18 cellular contexts compared by ENCODE assay signal in the genomic region with DNA sequence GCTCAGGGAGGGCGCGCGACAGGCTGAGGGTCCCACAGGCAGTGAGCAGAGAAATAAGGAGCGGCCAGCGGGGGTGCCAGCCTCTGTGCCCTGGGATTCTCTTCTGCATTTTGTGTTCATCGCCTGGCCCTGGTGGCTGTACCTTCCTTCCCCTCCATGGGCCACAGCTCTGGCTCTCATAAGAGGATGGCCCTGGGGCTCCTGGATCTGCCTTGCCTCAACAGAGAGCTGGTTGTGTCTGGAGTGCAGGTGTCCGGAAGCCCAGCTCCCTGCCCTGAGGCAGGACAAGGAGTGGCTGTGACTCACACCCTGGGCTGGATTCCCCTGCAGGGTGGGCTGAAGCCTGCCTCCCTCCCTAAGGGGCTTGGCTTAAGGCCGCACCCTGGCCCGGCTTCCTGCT. TPM values are rescaled to one million over a fixed set of nuclear protein-coding genes. Genes with fewer than 3 reads are reported as not detected.
DNase-seq lines count a peak whose midpoint lies in the region; ATAC-seq and TF ChIP-seq lines count a peak whose summit lies in the region.
"Had no signal": no experiment of that assay in that cellular context is flagged by ENCODE, and none has a peak within 500 bp of the region (broad histone marks: within the 10 kb centered on the region; RNA-seq: fewer than 3 reads in every experiment).

No MANE protein-coding gene starts in this region.

- no peaks in the 10 kb centered on the region for H3K36me3 Mint-ChIP-seq in HFFc6 (ENCODE audit: low read depth)

- TF ChIP-seq CTCF in mucosa of descending colon (IDR thresholded peaks at IDR 0.05) = no peak
- TF ChIP-seq CTCF in HFFc6 (IDR thresholded peaks at IDR 0.05) = no peak
- TF ChIP-seq CTCF in left lung (IDR thresholded peaks at IDR 0.05) = no peak

- no peaks in the 10 kb centered on the region for H3K4me1 Mint-ChIP-seq in HFFc6 (ENCODE audit: low read depth)

- ATAC-seq in mucosa of descending colon = peak; percentile 87
- ATAC-seq in HG03108 (IDR thresholded peaks at IDR 0.05; ENCODE audit: unreplicated experiment) = no peak
- no peak for ATAC-seq in left lung
- ATAC-seq: body of pancreas, gastroesophageal sphincter had no signal

- DNase-seq in Caki2 (ENCODE audit: low read depth) (peak; percentile 51), HuH-7.5 (ENCODE audit: low spot score) (peak; percentile 78), dermis blood vessel endothelial cell (peak; percentile 28), mucosa of descending colon (no peak), NCI-H146 (lab: John Stamatoyannopoulos, UW) (no peak), HFFc6 (no peak), left lung (no peak)
- DNase-seq: activated CD4-positive, alpha-beta T cell treated with anti-CD3 and anti-CD28 coated beads, Interleukin-2, amount 50 U/mL, for 4 hours; body of pancreas; effector memory CD4-positive, alpha-beta T cell; HCEC 1CT; MG63; NCI-H2029 treated with DMSO at 0.1 percent for 48 hours; stimulated activated CD4-positive, alpha-beta T cell treated with anti-CD3 and anti-CD28 coated beads, Interleukin-15, amount 100 ng/mL, for 24 hours; T1000 had no signal

- H3K27ac Mint-ChIP-seq in HFFc6 = no peak overlapping the region
- H3K27ac Mint-ChIP-seq: activated T-helper 2 cell treated with anti-CD3 and anti-CD28 coated beads, Interferon-gamma antibody, Interleukin-2, Interleukin-4, amounts not matched to agents 10 μg/mL and 5 μg/mL and 100 μg/mL, durations not matched to agents 14 hours and 24 hours and 36 hours had no signal

- intact Hi-C loops in mucosa of descending colon (cut with DNase I, micrococcal nuclease) = no loop called here
- intact Hi-C loops in left lung (cut with DNase I) = no loop called here

- peaks cover 12% of the 10 kb centered on the region for H3K27me3 Mint-ChIP-seq in HFFc6 (ENCODE audit: insufficient read depth)

- H3K4me1 ChIP-seq in mucosa of descending colon (ENCODE audit: low read depth) (no peaks in the 10 kb centered on the region), left lung (no peaks in the 10 kb centered on the region)
- H3K4me1 ChIP-seq: body of pancreas, gastroesophageal sphincter had no signal

- H3K4me3 Mint-ChIP-seq in HFFc6 = no peak overlapping the region

- peaks cover 4 to 86% of the 10 kb centered on the region in 2 donors for H3K27me3 ChIP-seq in left lung
- H3K27me3 ChIP-seq: body of pancreas had no signal

- H3K9me3 ChIP-seq in mucosa of descending colon (no peaks in the 10 kb centered on the region), left lung (peaks cover 0 to 4% of the 10 kb centered on the region in 2 donors)

- no peak overlapping the region for H3K4me3 ChIP-seq in mucosa of descending colon
- no peak overlapping the region for H3K4me3 ChIP-seq in left lung
- H3K4me3 ChIP-seq: body of pancreas, gastroesophageal sphincter, MG63 had no signal

- H3K9me3 Mint-ChIP-seq in HFFc6 = no peaks in the 10 kb centered on the region
- H3K9me3 Mint-ChIP-seq: activated T-helper 2 cell treated with anti-CD3 and anti-CD28 coated beads, Interferon-gamma antibody, Interleukin-2, Interleukin-4, amounts not matched to agents 10 μg/mL and 5 μg/mL and 100 μg/mL, durations not matched to agents 14 hours and 24 hours and 36 hours had no signal

- H3K36me3 ChIP-seq in mucosa of descending colon (ENCODE audit: low read depth) (no peaks in the 10 kb centered on the region), left lung (no peaks in the 10 kb centered on the region)
- H3K36me3 ChIP-seq: gastroesophageal sphincter, MG63 had no signal

- in situ Hi-C loops in Caki2 (cut with HindIII; ENCODE audit: low pct_unique_long_range_greater_than_20kb, low sequenced_read_pairs) = no loop called here

- H3K27ac ChIP-seq in left lung = no peak overlapping the region
- H3K27ac ChIP-seq: body of pancreas, gastroesophageal sphincter had no signal

RNA-seq across cellular contexts. Expression of a gene that starts 24.3 kb away (rescaled TPM):
- total RNA-seq in Caki2 (2014; rRNA removed; shearing (Covaris generic); ENCODE audit: low replicate concordance) = 4.3 and 6.0 TPM in 2 replicates
- total RNA-seq in dermis blood vessel endothelial cell = 92.1 and 131 TPM in 2 replicates
- 100 to 1,000 TPM; 102 to 181 (median 144) TPM for total RNA-seq in mucosa of descending colon
- 1 to 10 TPM in 1 of 6 experiments, under 1 TPM in 5; 0.23 to 1.3 (median 0.33) TPM for total RNA-seq in HFFc6 (2021; fragmentation: NEBNext Ultra II Directional; extraction: Animal tissue kit (Norgen Biotek cat#: 25700))
- 10 to 100 TPM; 40.4 to 42.0 TPM for total RNA-seq in left lung

Comparison
In these comparisons a context has a peak if more than half of its experiments do, and no peak if none do; other contexts are left out.
1. DNase-seq: peak in Caki2 (single experiment), HuH-7.5 (single experiment) and dermis blood vessel endothelial cell (single experiment); none in mucosa of descending colon (0 of 3), NCI-H146 (single experiment), HFFc6 (single experiment) and left lung (0 of 2).